ENCODE assay signal across 23 cellular contexts in the genomic region with DNA sequence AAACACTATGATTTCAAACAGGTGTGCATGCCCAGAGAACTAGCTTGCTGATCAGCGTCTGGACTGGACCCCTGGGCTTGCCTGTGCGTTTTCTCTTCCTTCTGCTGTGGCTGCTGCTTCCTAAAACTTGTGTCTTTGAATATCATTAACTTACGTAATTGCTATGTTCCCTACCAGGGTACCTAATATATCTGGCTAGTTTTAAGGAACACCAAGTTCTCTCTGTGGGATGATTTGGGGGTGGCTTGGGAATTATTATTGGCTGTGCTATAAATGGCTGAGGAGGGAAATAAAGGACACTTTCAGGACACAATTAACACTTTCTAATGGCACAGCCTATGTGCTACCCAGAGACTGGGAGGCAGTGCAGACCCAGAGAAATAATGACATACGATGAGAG.
"Had no signal": no experiment of that assay in that cellular context is flagged by ENCODE, and none has a peak within 500 bp of the region (broad histone marks: within the 10 kb centered on the region; RNA-seq: fewer than 3 reads in every experiment).

No MANE protein-coding gene starts in this region.

- H3K27me3 ChIP-seq: colonic mucosa, foreskin keratinocyte, gastroesophageal sphincter, hepatocyte, neutrophil, spleen, thyroid gland, vagina had no signal

- H3K36me3 ChIP-seq: colonic mucosa, gastroesophageal sphincter, heart left ventricle, left lung, neutrophil, spleen, thyroid gland, vagina had no signal

- H3K9me3 ChIP-seq: colonic mucosa, gastroesophageal sphincter, left lung, mucosa of descending colon, neutrophil, thyroid gland, vagina had no signal

- H3K27ac ChIP-seq: colonic mucosa, epithelial cell of prostate, foreskin keratinocyte, gastroesophageal sphincter, heart left ventricle, hepatocyte, left lung, neutrophil, parathyroid adenoma, skin epidermis, spleen, thyroid gland, vagina had no signal

- H3K4me3 ChIP-seq: colonic mucosa, gastroesophageal sphincter, heart left ventricle, hepatocyte, left lung, mucosa of descending colon, skin epidermis, spleen, thyroid gland, vagina had no signal

- DNase-seq: colonic mucosa; effector CD8-positive, alpha-beta T cell; endodermal cell; heart left ventricle; left cardiac atrium; left lung; mesenchymal stem cell; mucosa of descending colon; naive B cell; right cardiac atrium; spleen; stimulated activated CD4-positive, alpha-beta T cell treated with anti-CD3 and anti-CD28 coated beads, Interleukin-4, amount 100 ng/mL, for 4 hours; stimulated activated naive CD8-positive, alpha-beta T cell treated with anti-CD3 and anti-CD28 coated beads, Interleukin-15, Interleukin-2, amounts not matched to agents 100 U/mL and 50 U/mL, for 24 hours; substantia nigra; thyroid gland had no signal
